ENCODE assay signal across 33 cellular contexts in genomic region chr19:848457-848921, GRCh38. TPM values are rescaled to one million over a fixed set of nuclear protein-coding genes. Genes with fewer than 3 reads are reported as not detected.
A peak's percentile ranks its signal among the peaks of the same experiment; 100 is the strongest.
DNase-seq lines count a peak whose midpoint lies in the region; ATAC-seq, FAIRE-seq and TF ChIP-seq lines count a peak whose summit lies in the region.
"Had no signal": no experiment of that assay in that cellular context is flagged by ENCODE, and none has a peak within 500 bp of the region (broad histone marks: within the 10 kb centered on the region; RNA-seq: fewer than 3 reads in every experiment).

No MANE protein-coding gene starts in this region.

- TF ChIP-seq CTCF in A549 (IDR thresholded peaks at IDR 0.05) (no peak), GM13976 (IDR thresholded peaks at IDR 0.05; ENCODE audit: borderline replicate concordance, control extremely low read depth, extremely low read depth, insufficient read depth, missing control alignments) (no peak), Peyer's patch (IDR thresholded peaks at IDR 0.05) (no peak)

- H3K23ac ChIP-seq in neuronal stem cell (ENCODE audit: low read depth, low read length, poor library complexity): no peak overlapping the region

- H2AK5ac ChIP-seq in neuronal stem cell (ENCODE audit: low read depth, low read length): peak overlapping the region; percentile 12

- no peak for TF ChIP-seq RAD21 in A549 (conservative IDR thresholded peaks at IDR 0.05 in 1 of 2, IDR thresholded peaks at IDR 0.05 in 1 of 2)

- peaks cover 2% of the 10 kb centered on the region for H3K79me1 ChIP-seq in neuronal stem cell (ENCODE audit: low read depth, low read length)

- H3K27me3 ChIP-seq in neuronal stem cell (ENCODE audit: control insufficient read depth in 3 of 3, insufficient read depth in 3 of 3, low read depth in 1 of 3, low read length in 3 of 3): peaks cover 0 to 40% (median 8%) of the 10 kb centered on the region in 3 experiments
- peaks cover 0 to 22% of the 10 kb centered on the region in 2 donors for H3K27me3 ChIP-seq in Peyer's patch

- CTCF ChIA-PET in A549 (lab: Yijun Ruan, JAX): interaction anchor here (1.1 to 1.7 kb wide), 2 partner anchors 10 to 225 kb away, joined by 3 to 4 read pairs; partner anchors contain the start of gene CFD

- H4K91ac ChIP-seq in neuronal stem cell (ENCODE audit: low read depth, low read length, poor library complexity): no peak overlapping the region

- no peaks in the 10 kb centered on the region for H3K36me3 ChIP-seq in neuronal stem cell (replicated peaks in 1 of 2; ENCODE audit: control insufficient read depth in 2 of 2, insufficient read depth in 2 of 2, low read length in 2 of 2)
- no peaks in the 10 kb centered on the region for H3K36me3 ChIP-seq in Peyer's patch
- H3K36me3 ChIP-seq: gastrocnemius medialis, thoracic aorta, uterus had no signal

- H3K9me3 ChIP-seq in A549 (no peaks in the 10 kb centered on the region), neuronal stem cell (replicated peaks in 1 of 2; ENCODE audit: control insufficient read depth in 2 of 2, insufficient read depth in 1 of 2, low read depth in 1 of 2, low read length in 2 of 2) (no peaks in the 10 kb centered on the region), Peyer's patch (no peaks in the 10 kb centered on the region)
- H3K9me3 ChIP-seq: gastrocnemius medialis, SK-N-SH, thoracic aorta, uterus had no signal

- ATAC-seq in A549: no peak
- ATAC-seq: activated CD8-positive, alpha-beta T cell treated with anti-CD3 and anti-CD28 coated beads for 36 hours; activated T-helper 17 cell treated with anti-CD3 and anti-CD28 coated beads, Interleukin-2, amount 50 U/mL, for 72 hours; CD8-positive, alpha-beta T cell; gastrocnemius medialis; naive thymus-derived CD8-positive, alpha-beta T cell; stimulated activated naive CD8-positive, alpha-beta T cell treated with anti-CD3 and anti-CD28 coated beads, Interleukin-15, amount 100 ng/mL, for 72 hours; T-helper 17 cell had no signal

- no peak overlapping the region for H2BK120ac ChIP-seq in neuronal stem cell (ENCODE audit: low read depth, low read length)

- H2AFZ ChIP-seq in neuronal stem cell (ENCODE audit: low read length): no peak overlapping the region

- H3K18ac ChIP-seq in neuronal stem cell (ENCODE audit: low read length): peak overlapping the region; percentile 57

- no peak for TF ChIP-seq POLR2A in A549 (IDR thresholded peaks at IDR 0.05; ENCODE audit: low read length)
- TF ChIP-seq POLR2A in Peyer's patch (IDR thresholded peaks at IDR 0.05): no peak

- 52% methylated on average over 6 of the region's 10 CpGs for WGBS in A549 (ENCODE audit: missing lambda C conversion rate)
- no CpG with 5 or more reads among the region's 10 CpGs for WGBS in neuronal stem cell (ENCODE audit: extremely low coverage in 2 of 2, insufficient read length in 2 of 2, insufficient replicate concordance in 1 of 2), 2 donors

- TF ChIP-seq EP300 in A549 (IDR thresholded peaks at IDR 0.05): no peak

- peak overlapping the region; percentile 38 for H3K14ac ChIP-seq in neuronal stem cell (ENCODE audit: low read length)

- no peak overlapping the region for H3K4ac ChIP-seq in neuronal stem cell (ENCODE audit: low read length)

- H3K4me3 ChIP-seq in A549 (no peak overlapping the region), neuronal stem cell (ENCODE audit: low read length in 2 of 2) (no peak overlapping the region), Peyer's patch (no peak overlapping the region)
- H3K4me3 ChIP-seq: gastrocnemius medialis, thoracic aorta, uterus had no signal

- in situ Hi-C loops in GM13976 (cut with MboI; ENCODE audit: low sequenced_read_pairs, unreplicated experiment) (no loop called here), ACHN (cut with HindIII; ENCODE audit: low pct_ligation_motif_present, low pct_unique_long_range_greater_than_20kb, low sequenced_read_pairs) (no loop called here)

- H2BK5ac ChIP-seq in neuronal stem cell (ENCODE audit: low read length): no peak overlapping the region

- no peak overlapping the region for H3K4me2 ChIP-seq in A549
- no peak overlapping the region for H3K4me2 ChIP-seq in neuronal stem cell (ENCODE audit: insufficient read depth, low read length, poor library complexity, severe bottlenecking)
- H3K4me2 ChIP-seq: SK-N-SH had no signal

- POLR2A ChIA-PET in A549 (lab: Yijun Ruan, JAX): no interaction called here

- no peak overlapping the region for H2BK15ac ChIP-seq in neuronal stem cell (ENCODE audit: low read length)

- H3K27ac ChIP-seq in A549 (peak overlapping the region in 1 of 2 experiments; percentile 49; a peak in 3 of 6 replicates), neuronal stem cell (replicated peaks; ENCODE audit: low read length) (no peak overlapping the region), Peyer's patch (peak overlapping the region in 1 of 4 donors; percentile 18)
- H3K27ac ChIP-seq: gastrocnemius medialis, thoracic aorta had no signal

- no peak overlapping the region for H2BK12ac ChIP-seq in neuronal stem cell (ENCODE audit: low read length)

- DNase-seq in A549 (ENCODE audit: low read depth in 1 of 2, low spot score in 1 of 2) (no peak), Kasumi-1 (lab: John Stamatoyannopoulos, UW) (peak; percentile 39 to 43), SKM-1 treated with dmso at 0.1 percent for 144 hours (lab: John Stamatoyannopoulos, UW; ENCODE audit: unreplicated experiment) (peak; percentile 69), neuronal stem cell (ENCODE audit: low spot score) (no peak), GM13976 (ENCODE audit: low spot score) (no peak), ACHN (no peak), NCI-H1436 treated with DMSO at 0.1 percent for 48 hours (lab: John Stamatoyannopoulos, UW) (no peak), Peyer's patch (no peak)
- DNase-seq: activated CD4-positive, CD25-positive, alpha-beta regulatory T cell treated with anti-CD3 and anti-CD28 coated beads, Interleukin-2, amount 50 U/mL, for 72 hours; activated CD8-positive, alpha-beta T cell treated with anti-CD3 and anti-CD28 coated beads for 36 hours; gastrocnemius medialis; KG1; kidney glomerular epithelial cell; naive thymus-derived CD8-positive, alpha-beta T cell; NCI-H1694; NCI-H446 treated with DMSO at 0.1 percent for 48 hours; NCI-H82; occipital lobe; RPMI8226; SK-N-SH; stimulated activated naive CD8-positive, alpha-beta T cell treated with anti-CD3 and anti-CD28 coated beads, Interleukin-15, amount 100 ng/mL, for 72 hours; T-helper 17 cell; uterus had no signal

- H4K8ac ChIP-seq in neuronal stem cell (ENCODE audit: low read depth, low read length): no peak overlapping the region

- FAIRE-seq in A549 (lab: Jason Lieb, UNC): no peak
- FAIRE-seq: GM18507, H1 had no signal

- H3K4me1 ChIP-seq in A549: peaks cover 17% of the 10 kb centered on the region
- H3K4me1 ChIP-seq in neuronal stem cell (ENCODE audit: control insufficient read depth in 2 of 2, insufficient read depth in 1 of 2, low read depth in 1 of 2, low read length in 2 of 2): peaks cover 9 to 11% of the 10 kb centered on the region in 2 donors
- H3K4me1 ChIP-seq in Peyer's patch: peaks cover 0 to 6% (median 3%) of the 10 kb centered on the region in 4 donors

- peak overlapping the region; percentile 21 for H3K9ac ChIP-seq in neuronal stem cell (ENCODE audit: low read depth, low read length, poor library complexity)
- H3K9ac ChIP-seq: SK-N-SH had no signal

TF ChIP-seq in A549, 52 proteins besides CTCF, POLR2A, EP300 and RAD21 (continues in another document):
- TF ChIP-seq RNF2 (IDR thresholded peaks at IDR 0.05; ENCODE audit: borderline replicate concordance, low read depth) (no peak), ZFP36 (IDR thresholded peaks at IDR 0.05; ENCODE audit: borderline replicate concordance, partially characterized antibody) (peak; percentile 66)

RNA-seq across cellular contexts. Expression of gene ELANE, which starts 3.6 kb away (rescaled TPM):
- 0.15 and 0.35 TPM in 2 replicates for polyA plus RNA-seq in A549 (2011; rRNA removed)
- 0.15 and 0.22 TPM in 2 replicates for polyA plus RNA-seq in A549 (2012; cell fraction: cytosol; rRNA removed)
- polyA plus RNA-seq in A549 (2012; cell fraction: nucleus; rRNA removed): 0.42 and 0.48 TPM in 2 replicates
- 0.14 to 0.15 TPM (median 0.15 TPM) in 3 replicates for polyA plus RNA-seq in A549 (2017; fragmentation: RNase III; extraction: RNeasy Plus Mini Kit Qiagen cat#74134 plus additional on column Dnase treatment)
- not detected in 2 replicates for polyA minus RNA-seq in A549 (2011; rRNA and poly(A)+ RNA removed)
- polyA plus RNA-seq in neuronal stem cell (2013, experiment 1 of 2): not detected
- polyA plus RNA-seq in neuronal stem cell (2013, experiment 2 of 2): not detected
- not detected for total RNA-seq in Peyer's patch
- total RNA-seq: A673; activated CD8-positive, alpha-beta T cell treated with anti-CD3 and anti-CD28 coated beads for 36 hours; activated T-helper 17 cell treated with anti-CD3 and anti-CD28 coated beads, Interleukin-2, amount 50 U/mL, for 72 hours; CD8-positive, alpha-beta T cell; Daoy; H1; HT1080; lung microvascular endothelial cell; naive thymus-derived CD8-positive, alpha-beta T cell; occipital lobe; T-helper 17 cell had no signal
- polyA plus RNA-seq: H1; naive thymus-derived CD8-positive, alpha-beta T cell; SK-N-SH had no signal

RNA-seq across cellular contexts. Expression of gene PRTN3, which starts 7.7 kb away (rescaled TPM):
- 0.21 and 0.36 TPM in 2 replicates for polyA plus RNA-seq in A549 (2011; rRNA removed)
- 0.53 and 0.69 TPM in 2 replicates for polyA plus RNA-seq in A549 (2012; cell fraction: cytosol; rRNA removed)
- 0.34 and 0.65 TPM in 2 replicates for polyA plus RNA-seq in A549 (2012; cell fraction: nucleus; rRNA removed)
- 0.18 to 0.39 TPM (median 0.24 TPM) in 3 replicates for polyA plus RNA-seq in A549 (2017; fragmentation: RNase III; extraction: RNeasy Plus Mini Kit Qiagen cat#74134 plus additional on column Dnase treatment)
- 0.44 TPM in 1 of 2 replicates, not detected in the other for polyA minus RNA-seq in A549 (2011; rRNA and poly(A)+ RNA removed)
- 1.9 TPM for polyA plus RNA-seq in neuronal stem cell (2013, experiment 1 of 2)
- polyA plus RNA-seq in neuronal stem cell (2013, experiment 2 of 2): 1.9 TPM
- not detected for total RNA-seq in Peyer's patch
- total RNA-seq: A673; activated CD8-positive, alpha-beta T cell treated with anti-CD3 and anti-CD28 coated beads for 36 hours; activated T-helper 17 cell treated with anti-CD3 and anti-CD28 coated beads, Interleukin-2, amount 50 U/mL, for 72 hours; CD8-positive, alpha-beta T cell; Daoy; HT1080; lung microvascular endothelial cell; naive thymus-derived CD8-positive, alpha-beta T cell; occipital lobe; T-helper 17 cell; thoracic aorta had no signal
- polyA plus RNA-seq: naive thymus-derived CD8-positive, alpha-beta T cell; SK-N-SH had no signal

RNA-seq across cellular contexts. Expression of gene CFD, which starts 11.0 kb away (rescaled TPM):
- polyA plus RNA-seq in A549 (2011; rRNA removed) (7.6 TPM in 2 replicates), A549 (2017; fragmentation: RNase III; extraction: RNeasy Plus Mini Kit Qiagen cat#74134 plus additional on column Dnase treatment) (13.8 to 14.8 TPM (median 14.3 TPM) in 3 replicates)
- polyA plus RNA-seq in A549 (2012; cell fraction: cytosol; rRNA removed): 20.5 and 36.1 TPM in 2 replicates
- 19.4 and 48.1 TPM in 2 replicates for polyA plus RNA-seq in A549 (2012; cell fraction: nucleus; rRNA removed)
- polyA minus RNA-seq in A549 (2011; rRNA and poly(A)+ RNA removed): 3.1 and 3.9 TPM in 2 replicates
- polyA plus RNA-seq in neuronal stem cell (2013, experiment 1 of 2): 0.18 TPM
- polyA plus RNA-seq in neuronal stem cell (2013, experiment 2 of 2): 0.14 TPM
- total RNA-seq in Peyer's patch: 100 to 1,000 TPM; 140 to 403 (median 303) TPM
- total RNA-seq: HT1080 had no signal

RNA-seq across cellular contexts. Expression of gene AZU1, which starts 20.9 kb away (rescaled TPM):
- 0.15 and 0.31 TPM in 2 replicates for polyA plus RNA-seq in A549 (2011; rRNA removed)
- 0.16 and 0.26 TPM in 2 replicates for polyA plus RNA-seq in A549 (2012; cell fraction: cytosol; rRNA removed)
- 4.7 and 5.9 TPM in 2 replicates for polyA plus RNA-seq in A549 (2012; cell fraction: nucleus; rRNA removed)
- polyA plus RNA-seq in A549 (2017; fragmentation: RNase III; extraction: RNeasy Plus Mini Kit Qiagen cat#74134 plus additional on column Dnase treatment): 0.26 to 0.55 TPM (median 0.32 TPM) in 3 replicates
- polyA minus RNA-seq in A549 (2011; rRNA and poly(A)+ RNA removed): not detected in 2 replicates
- polyA plus RNA-seq in neuronal stem cell (2013, experiment 1 of 2): 1.2 TPM
- polyA plus RNA-seq in neuronal stem cell (2013, experiment 2 of 2): 1.3 TPM
- total RNA-seq in Peyer's patch: not detected
- total RNA-seq: A673; activated CD8-positive, alpha-beta T cell treated with anti-CD3 and anti-CD28 coated beads for 36 hours; Daoy; gastrocnemius medialis; HT1080; lung microvascular endothelial cell had no signal
- polyA plus RNA-seq: naive thymus-derived CD8-positive, alpha-beta T cell had no signal

RNA-seq across cellular contexts. Expression of gene PLPPR3, which starts 26.7 kb away (rescaled TPM):
- polyA plus RNA-seq in A549 (2011; rRNA removed): 2.6 and 3.2 TPM in 2 replicates
- polyA plus RNA-seq in A549 (2012; cell fraction: cytosol; rRNA removed): 4.1 and 7.6 TPM in 2 replicates
- 9.8 and 12.3 TPM in 2 replicates for polyA plus RNA-seq in A549 (2012; cell fraction: nucleus; rRNA removed)
- 3.5 to 4.2 TPM (median 3.7 TPM) in 3 replicates for polyA plus RNA-seq in A549 (2017; fragmentation: RNase III; extraction: RNeasy Plus Mini Kit Qiagen cat#74134 plus additional on column Dnase treatment)
- polyA minus RNA-seq in A549 (2011; rRNA and poly(A)+ RNA removed): 4.2 and 6.4 TPM in 2 replicates
- polyA plus RNA-seq in neuronal stem cell (2013, experiment 1 of 2): 56.3 TPM
- 54.0 TPM for polyA plus RNA-seq in neuronal stem cell (2013, experiment 2 of 2)
- not detected for total RNA-seq in Peyer's patch
- total RNA-seq: activated CD8-positive, alpha-beta T cell treated with anti-CD3 and anti-CD28 coated beads for 36 hours; activated T-helper 17 cell treated with anti-CD3 and anti-CD28 coated beads, Interleukin-2, amount 50 U/mL, for 72 hours; CD8-positive, alpha-beta T cell; gastrocnemius medialis; HT1080; mononuclear cell; naive thymus-derived CD8-positive, alpha-beta T cell; T-helper 17 cell; thoracic aorta had no signal
- polyA plus RNA-seq: naive thymus-derived CD8-positive, alpha-beta T cell had no signal

Comparison
In these comparisons a context has a peak if more than half of its experiments do, and no peak if none do; other contexts are left out.
1. DNase-seq: peak in Kasumi-1 (2 of 2) and SKM-1 treated with dmso at 0.1 percent for 144 hours (single experiment); none in A549 (0 of 2), neuronal stem cell (single experiment), GM13976 (single experiment), ACHN (single experiment), NCI-H1436 treated with DMSO at 0.1 percent for 48 hours (single experiment) and Peyer's patch (0 of 3).